Comparison of ENCODE assay signal across 8 cellular contexts in genomic region chr6:68693271-68693670, GRCh38. TPM values are rescaled to one million over a fixed set of nuclear protein-coding genes. Genes with fewer than 3 reads are reported as not detected.
"Had no signal": no experiment of that assay in that cellular context is flagged by ENCODE, and none has a peak within 500 bp of the region (broad histone marks: within the 10 kb centered on the region; RNA-seq: fewer than 3 reads in every experiment).

No MANE protein-coding gene starts in this region.

- ATAC-seq: GM12878 had no signal

- FAIRE-seq: GM12878, GM12891, GM12892, GM18507, GM19239 had no signal

- H3K4me3 ChIP-seq: GM12878 had no signal

- DNase-seq: GDM1, GF-D8 had no signal

RNA-seq across cellular contexts. Expression of gene ADGRB3, which starts 58.2 kb away (rescaled TPM):
- total RNA-seq: G401 had no signal
